In genomic region chr3:195068045-195068444, GRCh38 we compare ENCODE assay signal across 28 cellular contexts.
DNase-seq lines count a peak whose midpoint lies in the region; ATAC-seq and TF ChIP-seq lines count a peak whose summit lies in the region.
"Had no signal": no experiment of that assay in that cellular context is flagged by ENCODE, and none has a peak within 500 bp of the region (broad histone marks: within the 10 kb centered on the region; RNA-seq: fewer than 3 reads in every experiment).

No MANE protein-coding gene starts in this region.

- no peak overlapping the region for H2AK5ac ChIP-seq in IMR-90 (ENCODE audit: low read depth, low read length)

- H3K4me3 Mint-ChIP-seq in Caco-2 (ENCODE audit: unreplicated experiment) = no peak overlapping the region
- no peak overlapping the region for H3K4me3 Mint-ChIP-seq in stimulated activated naive B cell treated with anti-CD40 and anti-IgM and Interleukin-4, amounts not matched to agents 10 μg/mL and 1 μg/mL and 100 μg/mL, for 72 hours
- H3K4me3 Mint-ChIP-seq: activated naive CD8-positive, alpha-beta T cell treated with anti-CD3 and anti-CD28 coated beads for 36 hours; CD4-positive, CD25-positive, alpha-beta regulatory T cell; endodermal cell; memory B cell had no signal

- TF ChIP-seq RAD21 in IMR-90 (IDR thresholded peaks at IDR 0.05; ENCODE audit: low read length) = no peak

- H3K9ac ChIP-seq in IMR-90 (ENCODE audit: low read depth, low read length) = no peak overlapping the region

- dilution Hi-C loops in IMR-90 (cut with HindIII; ENCODE audit: low sequenced_read_pairs, unreplicated experiment) = no loop called here

- H3K9me3 ChIP-seq in Caco-2 (no peaks in the 10 kb centered on the region), IMR-90 (ENCODE audit: control insufficient read depth, insufficient read depth, low read length) (no peaks in the 10 kb centered on the region)
- H3K9me3 ChIP-seq: body of pancreas, colonic mucosa, spleen, thyroid gland had no signal

- CTCF ChIA-PET in Caco-2 (lab: Charles Lee) (interaction anchor here (0.6 kb wide), 1 partner anchor 312 kb away, joined by 5 read pairs; no protein-coding TSS in a partner anchor), IMR-90 (lab: Yijun Ruan, JAX) (no interaction called here)

- H3K4me3 ChIP-seq in Caco-2 (ENCODE audit: low read depth, low read length) (no peak overlapping the region), IMR-90 (ENCODE audit: insufficient read depth, low read depth, low read length) (no peak overlapping the region)
- H3K4me3 ChIP-seq: body of pancreas, colonic mucosa, GM12878, spleen, thyroid gland had no signal

- no peak overlapping the region for H4K91ac ChIP-seq in IMR-90 (ENCODE audit: insufficient read depth, low read depth, low read length)

- H3K4me2 ChIP-seq in IMR-90 (ENCODE audit: low read depth, low read length) = no peak overlapping the region

- H2BK120ac ChIP-seq in IMR-90 (ENCODE audit: low read depth, low read length) = no peak overlapping the region

- H3K27ac ChIP-seq in IMR-90 (ENCODE audit: insufficient read depth, low read length) = no peak overlapping the region
- H3K27ac ChIP-seq: body of pancreas, colonic mucosa, spleen, thyroid gland had no signal

- no peak overlapping the region for H2BK5ac ChIP-seq in IMR-90 (ENCODE audit: low read depth, low read length, poor library complexity, severe bottlenecking)

- no peak overlapping the region for H2BK20ac ChIP-seq in IMR-90 (ENCODE audit: low read depth, low read length)

- ATAC-seq in IMR-90 (ENCODE audit: low read depth) (no peak), GM19324 (IDR thresholded peaks at IDR 0.05; ENCODE audit: low FRiP score, unreplicated experiment) (no peak)
- no peak for ATAC-seq in stimulated activated naive B cell treated with anti-CD40 and anti-IgM and Interleukin-4, amounts not matched to agents 10 μg/mL and 1 μg/mL and 100 μg/mL, for 72 hours (replicated peaks)
- ATAC-seq: body of pancreas; GM12878; HCT116; stimulated activated naive CD8-positive, alpha-beta T cell treated with anti-CD3 and anti-CD28 coated beads, Interleukin-15, Interleukin-2, amounts not matched to agents 100 U/mL and 50 U/mL, for 24 hours had no signal

- no peaks in the 10 kb centered on the region for H3K27me3 Mint-ChIP-seq in Caco-2 (ENCODE audit: insufficient read depth, unreplicated experiment)
- no peaks in the 10 kb centered on the region for H3K27me3 Mint-ChIP-seq in stimulated activated naive B cell treated with anti-CD40 and anti-IgM and Interleukin-4, amounts not matched to agents 10 μg/mL and 1 μg/mL and 100 μg/mL, for 72 hours
- H3K27me3 Mint-ChIP-seq: activated naive CD8-positive, alpha-beta T cell treated with anti-CD3 and anti-CD28 coated beads for 36 hours; CD4-positive, CD25-positive, alpha-beta regulatory T cell; memory B cell had no signal

- H3K4me1 ChIP-seq in Caco-2 = peaks cover 60% of the 10 kb centered on the region
- 0 out of 2 replicates have a peak, but pooled peaks cover 2% of the 10 kb centered on the region for H3K4me1 ChIP-seq in IMR-90 (ENCODE audit: control insufficient read depth, insufficient read depth, low read length)
- H3K4me1 ChIP-seq: body of pancreas, colonic mucosa, thyroid gland had no signal

- 100% methylated on average over 1 of the region's 4 CpGs; no CpG with 5 or more reads in 1 of the 2 experiments for WGBS in IMR-90 (ENCODE audit: extremely low coverage in 2 of 2, insufficient read length in 1 of 2), 2 experiments

- H3K36me3 ChIP-seq in Caco-2 (ENCODE audit: control insufficient read depth, insufficient read depth, low read length) (peaks cover 2% of the 10 kb centered on the region; the same call in 1 of the 2 replicates), IMR-90 (ENCODE audit: control insufficient read depth, insufficient read depth, low read length) (peaks cover 8% of the 10 kb centered on the region)
- H3K36me3 ChIP-seq: colonic mucosa had no signal

- H4K8ac ChIP-seq in IMR-90 (ENCODE audit: low read depth in 2 of 2, low read length in 2 of 2) = no peak overlapping the region

- no peak overlapping the region for H4K5ac ChIP-seq in IMR-90 (ENCODE audit: low read depth, low read length)

- H3K79me1 ChIP-seq in IMR-90 (ENCODE audit: low read depth in 1 of 2, low read length in 2 of 2) = no peaks in the 10 kb centered on the region

- POLR2A ChIA-PET in Caco-2 (lab: Charles Lee) (no interaction called here), IMR-90 (lab: Charles Lee; ENCODE audit: unreplicated experiment) (no interaction called here)

- H3K18ac ChIP-seq in IMR-90 (ENCODE audit: low read depth, low read length) = no peak overlapping the region

- TF ChIP-seq POLR2A in IMR-90 (IDR thresholded peaks at IDR 0.05; ENCODE audit: low read depth, low read length) = no peak

- no peak overlapping the region for H2BK15ac ChIP-seq in IMR-90 (ENCODE audit: low read depth, low read length)

- H3K4me1 Mint-ChIP-seq in Caco-2 (ENCODE audit: low read depth, unreplicated experiment) = peaks cover 27% of the 10 kb centered on the region
- peaks cover 23 to 34% of the 10 kb centered on the region in 2 donors for H3K4me1 Mint-ChIP-seq in stimulated activated naive B cell treated with anti-CD40 and anti-IgM and Interleukin-4, amounts not matched to agents 10 μg/mL and 1 μg/mL and 100 μg/mL, for 72 hours
- H3K4me1 Mint-ChIP-seq: activated naive CD8-positive, alpha-beta T cell treated with anti-CD3 and anti-CD28 coated beads for 36 hours; CD4-positive, CD25-positive, alpha-beta regulatory T cell had no signal

- no peak overlapping the region for H2AK9ac ChIP-seq in IMR-90 (replicated peaks; ENCODE audit: low read depth, low read length, poor library complexity)

- H3K9me1 ChIP-seq in IMR-90 (ENCODE audit: insufficient read depth, low read length) = no peaks in the 10 kb centered on the region

- in situ Hi-C loops in IMR-90 (cut with MboI; ENCODE audit: low sequenced_read_pairs) = no loop called here

- intact Hi-C loops in Caco-2 (cut with micrococcal nuclease; ENCODE audit: unreplicated experiment) (no loop called here), IMR-90 (cut with micrococcal nuclease) (no loop called here)

- H3K36me3 Mint-ChIP-seq in Caco-2 (ENCODE audit: insufficient read depth, unreplicated experiment) = peaks cover 6% of the 10 kb centered on the region
- peaks cover 19 to 20% of the 10 kb centered on the region in 2 donors for H3K36me3 Mint-ChIP-seq in stimulated activated naive B cell treated with anti-CD40 and anti-IgM and Interleukin-4, amounts not matched to agents 10 μg/mL and 1 μg/mL and 100 μg/mL, for 72 hours

- DNase-seq in Caco-2 (no peak), IMR-90 (peak; percentile 7), dermis blood vessel endothelial cell (peak; percentile 44), iris pigment epithelial cell (ENCODE audit: low read depth) (peak; percentile 39), GM03348 (ENCODE audit: low spot score) (no peak), GM10266 (ENCODE audit: extremely low spot score) (no peak)
- no peak for DNase-seq in stimulated activated naive B cell treated with anti-CD40 and anti-IgM and Interleukin-4, amounts not matched to agents 10 μg/mL and 1 μg/mL and 100 μg/mL, for 72 hours
- DNase-seq: activated CD4-positive, alpha-beta T cell treated with anti-CD3 and anti-CD28 coated beads, Interleukin-2, amount 50 U/mL, for 48 hours; activated CD8-positive, alpha-beta memory T cell treated with anti-CD3 and anti-CD28 coated beads, Interleukin-2, amount 50 U/mL, for 48 hours; activated naive CD8-positive, alpha-beta T cell treated with anti-CD3 and anti-CD28 coated beads for 36 hours; CD4-positive, CD25-positive, alpha-beta regulatory T cell; colonic mucosa; endodermal cell; hypothalamus; KG1; NCI-H2081 treated with DMSO at 0.1 percent for 48 hours; NCI-H526; occipital lobe; stimulated activated CD4-positive, alpha-beta T cell treated with anti-CD3 and anti-CD28 coated beads, Interleukin-4, amount 100 ng/mL, for 1 hour; stimulated activated naive CD8-positive, alpha-beta T cell treated with anti-CD3 and anti-CD28 coated beads, Interleukin-15, Interleukin-2, amounts not matched to agents 100 U/mL and 50 U/mL, for 24 hours had no signal

- H3K27me3 ChIP-seq in Caco-2 (replicated peaks; ENCODE audit: control insufficient read depth, insufficient read depth, low read length) (no peaks in the 10 kb centered on the region), IMR-90 (ENCODE audit: control insufficient read depth, insufficient read depth, low read length) (no peaks in the 10 kb centered on the region)
- H3K27me3 ChIP-seq: body of pancreas, colonic mucosa, spleen, thyroid gland had no signal

- no peak overlapping the region for H3K23ac ChIP-seq in IMR-90 (ENCODE audit: low read depth, low read length)

- H3K9me3 Mint-ChIP-seq in Caco-2 (ENCODE audit: unreplicated experiment) = no peaks in the 10 kb centered on the region
- H3K9me3 Mint-ChIP-seq in stimulated activated naive B cell treated with anti-CD40 and anti-IgM and Interleukin-4, amounts not matched to agents 10 μg/mL and 1 μg/mL and 100 μg/mL, for 72 hours = peaks cover 0 to 4% of the 10 kb centered on the region in 2 donors
- H3K9me3 Mint-ChIP-seq: activated T-helper 2 cell treated with anti-CD3 and anti-CD28 coated beads, Interferon-gamma antibody, Interleukin-2, Interleukin-4, amounts not matched to agents 10 μg/mL and 5 μg/mL and 100 μg/mL, durations not matched to agents 14 hours and 24 hours and 36 hours; memory B cell had no signal

- H4K20me1 ChIP-seq in IMR-90 (ENCODE audit: insufficient read depth, low read length) = no peaks in the 10 kb centered on the region

- no TSS peak for BruUV-seq in Caco-2 (replicated peaks; lab: Mats Ljungman, UMichigan)
- BruUV-seq in IMR-90 (replicated peaks; lab: Mats Ljungman, UMichigan) = no TSS peak

- no peak overlapping the region for H3K14ac ChIP-seq in IMR-90 (replicated peaks; ENCODE audit: low read depth, low read length)

- no peak overlapping the region for H3K56ac ChIP-seq in IMR-90 (ENCODE audit: extremely low read depth, insufficient read depth, low read length)

- TF ChIP-seq CTCF in Caco-2 (IDR thresholded peaks at IDR 0.05; ENCODE audit: insufficient read depth in 1 of 2, low read depth in 1 of 2, low read length in 1 of 2, severe bottlenecking in 1 of 2, unreplicated experiment in 1 of 2) (no peak), IMR-90 (conservative IDR thresholded peaks at IDR 0.05; ENCODE audit: low read depth, low read length) (no peak), GM10266 (IDR thresholded peaks at IDR 0.05; ENCODE audit: control insufficient read depth, insufficient read depth, low read depth, missing control alignments) (no peak)

- peak overlapping the region; percentile 74 for H3K27ac Mint-ChIP-seq in Caco-2 (ENCODE audit: unreplicated experiment)
- no peak overlapping the region for H3K27ac Mint-ChIP-seq in stimulated activated naive B cell treated with anti-CD40 and anti-IgM and Interleukin-4, amounts not matched to agents 10 μg/mL and 1 μg/mL and 100 μg/mL, for 72 hours
- H3K27ac Mint-ChIP-seq: activated naive CD8-positive, alpha-beta T cell treated with anti-CD3 and anti-CD28 coated beads for 36 hours; activated T-helper 2 cell treated with anti-CD3 and anti-CD28 coated beads, Interferon-gamma antibody, Interleukin-2, Interleukin-4, amounts not matched to agents 10 μg/mL and 5 μg/mL and 100 μg/mL, durations not matched to agents 14 hours and 24 hours and 36 hours; endodermal cell; memory B cell had no signal

- no peak overlapping the region for H2AFZ ChIP-seq in IMR-90 (replicated peaks; ENCODE audit: low read length, poor library complexity)

- H3K4ac ChIP-seq in IMR-90 (ENCODE audit: low read depth, low read length) = no peak overlapping the region

TF ChIP-seq in IMR-90, 13 proteins besides CTCF, POLR2A, EP300 and RAD21 (continues in another document):
- TF ChIP-seq NFE2L2 (IDR thresholded peaks at IDR 0.05; ENCODE audit: low read depth, low read length) = no peak

Comparison
In these comparisons a context has a peak if more than half of its experiments do, and no peak if none do; other contexts are left out.
1. DNase-seq: peak in IMR-90 (single experiment), dermis blood vessel endothelial cell (single experiment) and iris pigment epithelial cell (single experiment); none in Caco-2 (0 of 2), GM03348 (single experiment), GM10266 (single experiment) and stimulated activated naive B cell treated with anti-CD40 and anti-IgM and Interleukin-4, amounts not matched to agents 10 μg/mL and 1 μg/mL and 100 μg/mL, for 72 hours (single experiment).